ENCODE assay signal across 30 cellular contexts in the genomic region with DNA sequence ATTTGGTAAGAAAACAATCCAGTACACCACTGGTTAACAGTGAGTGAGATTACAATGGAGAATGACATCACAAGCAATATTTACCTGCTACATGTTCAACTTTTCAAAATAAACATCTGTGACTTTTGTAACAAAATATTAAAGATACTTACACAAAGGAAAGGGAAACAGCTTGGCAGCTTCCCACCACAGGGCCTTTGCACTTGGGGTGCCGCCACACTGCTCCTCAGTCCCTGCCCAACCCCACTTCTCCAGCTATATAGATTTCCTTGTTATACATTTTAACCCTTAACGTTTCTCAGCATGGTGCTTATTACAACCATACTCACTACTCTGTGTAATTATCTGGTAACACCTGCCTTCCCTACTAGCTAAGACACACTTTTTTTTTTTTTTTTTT.
"Had no signal": no experiment of that assay in that cellular context is flagged by ENCODE, and none has a peak within 500 bp of the region (broad histone marks: within the 10 kb centered on the region; RNA-seq: fewer than 3 reads in every experiment).

No MANE protein-coding gene starts in this region.

- H3K27me3 ChIP-seq: esophagus squamous epithelium, heart right ventricle, left lung, neural progenitor cell, sigmoid colon, testis, tibial artery, upper lobe of left lung, uterus had no signal

- H3K4me3 ChIP-seq: coronary artery, esophagus squamous epithelium, heart right ventricle, left lung, neural progenitor cell, psoas muscle, sigmoid colon, testis, tibial artery, upper lobe of left lung, uterus had no signal

- H3K36me3 ChIP-seq: esophagus squamous epithelium, heart right ventricle, left lung, neural progenitor cell, sigmoid colon, tibial artery, upper lobe of left lung, uterus had no signal

- H3K9me3 ChIP-seq: esophagus squamous epithelium, heart right ventricle, left lung, psoas muscle, sigmoid colon, testis, tibial artery, upper lobe of left lung, uterus had no signal

- FAIRE-seq: endometrium, islet of Langerhans had no signal

- DNase-seq: dermis blood vessel endothelial cell; effector memory CD8-positive, alpha-beta T cell; erythroblast; esophagus squamous epithelium; foreskin melanocyte; glutamatergic neuron; heart right ventricle; hippocampal formation; left cardiac atrium; left lung; mesenchymal stem cell; midbrain; naive thymus-derived CD4-positive, alpha-beta T cell; posterior cingulate gyrus; psoas muscle; right cardiac atrium; sigmoid colon; stimulated activated CD4-positive, alpha-beta T cell treated with anti-CD3 and anti-CD28 coated beads, Interleukin-2, amount 100 ng/mL, for 24 hours; stimulated activated CD4-positive, alpha-beta T cell treated with anti-CD3 and anti-CD28 coated beads, Interleukin-4, amount 100 ng/mL, for 24 hours; stimulated activated naive CD8-positive, alpha-beta T cell treated with anti-CD3 and anti-CD28 coated beads, Interleukin-15, Interleukin-2, amounts not matched to agents 100 U/mL and 50 U/mL, for 24 hours; substantia nigra; testis; tibial artery; upper lobe of left lung; uterus had no signal

- H3K27ac ChIP-seq: coronary artery, esophagus squamous epithelium, heart right ventricle, left lung, neural progenitor cell, psoas muscle, sigmoid colon, testis, tibial artery, upper lobe of left lung, uterus had no signal

- ATAC-seq: effector memory CD8-positive, alpha-beta T cell; heart right ventricle; left cardiac atrium; left lung; naive thymus-derived CD4-positive, alpha-beta T cell; psoas muscle; right cardiac atrium; stimulated activated memory B cell treated with anti-CD40 and anti-IgM and Interleukin-4, amounts not matched to agents 10 μg/mL and 1 μg/mL and 100 μg/mL, for 72 hours; stimulated activated naive CD8-positive, alpha-beta T cell treated with anti-CD3 and anti-CD28 coated beads, Interleukin-15, Interleukin-2, amounts not matched to agents 100 U/mL and 50 U/mL, for 24 hours had no signal
